ENCODE assay signal across 17 cellular contexts in the genomic region with DNA sequence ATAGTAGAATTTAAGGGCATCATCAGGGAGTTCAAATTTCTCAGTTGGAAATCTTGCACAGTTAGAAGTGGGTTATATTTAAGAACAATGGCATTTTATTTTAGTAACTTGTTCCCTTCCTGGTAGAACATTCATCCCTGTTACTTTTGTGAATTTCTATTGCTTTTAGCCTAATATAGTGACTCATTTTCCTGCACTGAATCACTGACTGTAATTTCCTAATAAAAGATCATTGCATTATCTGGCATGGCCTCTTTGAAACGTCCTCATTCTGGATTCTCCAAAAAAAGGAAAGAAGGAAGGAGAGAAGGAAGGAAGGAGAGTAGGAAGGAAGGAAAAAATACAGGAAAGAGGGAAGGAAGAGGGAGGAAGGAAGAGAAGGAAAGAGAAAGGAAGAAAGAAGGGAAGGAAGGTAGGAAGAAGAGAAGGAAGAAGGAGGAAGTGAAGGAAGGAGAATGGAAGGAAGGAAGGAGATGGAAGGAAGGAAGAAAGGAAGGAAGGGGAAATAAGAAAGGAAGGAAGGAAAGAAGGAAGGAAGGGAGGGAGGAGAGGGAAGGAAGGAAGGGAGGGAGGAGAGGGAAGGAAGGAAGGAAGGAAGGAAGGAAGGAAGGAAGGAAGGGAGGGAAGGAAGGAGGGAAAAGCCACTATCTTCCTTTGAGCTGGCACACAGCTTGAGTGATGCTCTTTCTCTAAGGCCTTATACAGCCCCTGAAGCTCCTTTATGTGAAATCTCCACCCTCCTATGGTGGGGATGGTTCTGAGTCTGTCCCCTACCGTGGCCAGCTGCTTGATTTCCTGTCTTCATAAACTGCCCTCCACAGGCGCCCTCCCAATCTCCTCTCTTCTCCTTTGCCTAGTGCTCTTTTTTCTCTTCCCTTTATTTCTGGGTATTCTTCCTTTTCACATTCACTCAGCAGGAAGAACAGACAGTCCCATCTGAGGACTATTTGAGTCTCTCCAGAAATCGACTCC. TPM values are rescaled to one million over a fixed set of nuclear protein-coding genes. Genes with fewer than 3 reads are reported as not detected.
A peak's percentile ranks its signal among the peaks of the same experiment; 100 is the strongest.
DNase-seq lines count a peak whose midpoint lies in the region; TF ChIP-seq lines count a peak whose summit lies in the region.
"Had no signal": no experiment of that assay in that cellular context is flagged by ENCODE, and none has a peak within 500 bp of the region (broad histone marks: within the 10 kb centered on the region; RNA-seq: fewer than 3 reads in every experiment).

No MANE protein-coding gene starts in this region.

- H3K4me3 ChIP-seq in AG10803 (ENCODE audit: low read length) (no peak overlapping the region), lower leg skin (ENCODE audit: low read depth, poor library complexity, severe bottlenecking) (no peak overlapping the region)
- H3K4me3 ChIP-seq: heart right ventricle had no signal

- peak overlapping the region; percentile 77 for H3K27ac ChIP-seq in caudate nucleus (ENCODE audit: low read depth, low read length)
- H3K27ac ChIP-seq: heart right ventricle had no signal

- no peak for TF ChIP-seq POLR2A in lower leg skin (IDR thresholded peaks at IDR 0.05)

- WGBS in lower leg skin, 2 donors = 56 to 59% methylated on average over 4 of the region's 4 CpGs

- DNase-seq in AG10803 (ENCODE audit: low read depth) = peak; percentile 32
- DNase-seq in HCEC 1CT = peak; percentile 46
- DNase-seq in caudate nucleus (lab: John Stamatoyannopoulos, UW) = peak in 1 of 61 donors; percentile 40
- DNase-seq in iris pigment epithelial cell (ENCODE audit: low read depth) = peak; percentile 40
- DNase-seq in 8988T = no peak
- no peak for DNase-seq in lower leg skin (ENCODE audit: low spot score in 2 of 2)
- no peak for DNase-seq in activated gamma-delta T cell treated with Interleukin-2 at 50 U/mL for 16 hours
- no peak for DNase-seq in NCI-H146 (lab: John Stamatoyannopoulos, UW)
- DNase-seq: activated CD4-positive, CD25-positive, alpha-beta regulatory T cell treated with anti-CD3 and anti-CD28 coated beads, Interleukin-2, amount 50 U/mL, for 72 hours; activated CD8-positive, alpha-beta memory T cell treated with anti-CD3 and anti-CD28 coated beads for 24 hours; activated T-cell treated with anti-CD3 and anti-CD28 coated beads, Interleukin-2, amount 50 U/mL, for 72 hours; cortex of kidney; heart right ventricle; NCI-H1417 treated with DMSO at 0.1 percent for 48 hours; NCI-H2171 treated with DMSO at 0.1 percent for 48 hours; NCI-H748 treated with DMSO at 0.1 percent for 48 hours; right cardiac atrium had no signal

- intact Hi-C loops in lower leg skin (cut with DNase I; ENCODE audit: low total_unique reads) = no loop called here

- TF ChIP-seq CTCF in AG10803 (conservative IDR thresholded peaks at IDR 0.05; ENCODE audit: low read length) (no peak), lower leg skin (IDR thresholded peaks at IDR 0.05) (no peak)

RNA-seq across cellular contexts. Expression of a gene that starts 29.8 kb away (rescaled TPM):
- total RNA-seq in lower leg skin = 100 to 1,000 TPM in 2 of 4 donors, 10 to 100 TPM in 2; 66.5 to 111 (median 88.0) TPM

Comparison
In these comparisons a context has a peak if more than half of its experiments do, and no peak if none do; other contexts are left out.
1. DNase-seq: peak in AG10803 (single experiment), HCEC 1CT (single experiment) and iris pigment epithelial cell (single experiment); none in 8988T (single experiment), lower leg skin (0 of 2), activated gamma-delta T cell treated with Interleukin-2 at 50 U/mL for 16 hours (single experiment) and NCI-H146 (single experiment).